In genomic region chr3:114707225-114707860, GRCh38 we compare ENCODE assay signal across 25 cellular contexts.
A peak's percentile ranks its signal among the peaks of the same experiment; 100 is the strongest.
DNase-seq lines count a peak whose midpoint lies in the region; ATAC-seq, FAIRE-seq and TF ChIP-seq lines count a peak whose summit lies in the region.
"Had no signal": no experiment of that assay in that cellular context is flagged by ENCODE, and none has a peak within 500 bp of the region (broad histone marks: within the 10 kb centered on the region; RNA-seq: fewer than 3 reads in every experiment).

No MANE protein-coding gene starts in this region.

- H3K4me3 Mint-ChIP-seq in MCF 10A (ENCODE audit: unreplicated experiment), result no peak overlapping the region
- H3K4me3 Mint-ChIP-seq in type B pancreatic cell, result no peak overlapping the region
- H3K4me3 Mint-ChIP-seq in WTC11, result no peak overlapping the region
- H3K4me3 Mint-ChIP-seq: activated CD4-positive, alpha-beta T cell treated with anti-CD3 and anti-CD28 coated beads, Interleukin-2, amount 10 ng/mL, durations not matched to agents 24 days and 14 days; nephron had no signal

- H3K4me2 ChIP-seq in mammary epithelial cell (ENCODE audit: insufficient read depth, low read depth, low read length) (no peak overlapping the region), HepG2 (ENCODE audit: low read depth, low read length) (peak overlapping the region; percentile 81)
- H3K4me2 ChIP-seq: KMS-11 had no signal

- CTCF ChIA-PET in MCF 10A (lab: Yijun Ruan, JAX) (no interaction called here), mammary epithelial cell (lab: Charles Lee; ENCODE audit: low non-redundant PET) (interaction anchor here (0.5 kb wide), 1 partner anchor 568 kb away, joined by 4 read pairs; no protein-coding TSS in a partner anchor), HepG2 (lab: Yijun Ruan, JAX; ENCODE audit: low intra/inter-chr PET ratio, low total read pairs) (no interaction called here), WTC11 (lab: Charles Lee) (no interaction called here)

- H3K9ac ChIP-seq in mammary epithelial cell (ENCODE audit: insufficient read depth, low read length) (peak overlapping the region; percentile 76), HepG2 (ENCODE audit: insufficient read depth, low read depth, low read length) (peak overlapping the region; percentile 53)
- H3K9ac ChIP-seq: GM23248, KMS-11 had no signal

- no peak overlapping the region for H3K27ac ChIP-seq in breast epithelium
- peak overlapping the region; percentile 91 for H3K27ac ChIP-seq in mammary epithelial cell (ENCODE audit: insufficient read depth, low read depth, low read length)
- H3K27ac ChIP-seq in HepG2 (ENCODE audit: extremely low read length, insufficient read depth, low read length), result peak overlapping the region; percentile 67
- H3K27ac ChIP-seq: cardiac muscle cell, colonic mucosa, KMS-11, testis, uterus, VCaP had no signal

- no peak for TF ChIP-seq POLR2A in breast epithelium (IDR thresholded peaks at IDR 0.05)
- TF ChIP-seq POLR2A in HepG2 (IDR thresholded peaks at IDR 0.05; ENCODE audit: insufficient read depth in 1 of 2, low read depth in 2 of 2, low read length in 2 of 2), result no peak

- TF ChIP-seq RAD21 in HepG2 (CRISPR knock-in tag; IDR thresholded peaks at IDR 0.05), result no peak

- no peaks in the 10 kb centered on the region for H3K27me3 Mint-ChIP-seq in MCF 10A (ENCODE audit: insufficient read depth, unreplicated experiment)
- H3K27me3 Mint-ChIP-seq in type B pancreatic cell, result no peaks in the 10 kb centered on the region
- no peaks in the 10 kb centered on the region for H3K27me3 Mint-ChIP-seq in WTC11 (ENCODE audit: low read depth)
- H3K27me3 Mint-ChIP-seq: activated CD4-positive, alpha-beta T cell treated with anti-CD3 and anti-CD28 coated beads, Interleukin-2, amount 10 ng/mL, durations not matched to agents 24 days and 14 days had no signal

- no peaks in the 10 kb centered on the region for H3K4me1 ChIP-seq in breast epithelium
- H3K4me1 ChIP-seq in mammary epithelial cell (ENCODE audit: insufficient read depth, low read length), result peaks cover 20% of the 10 kb centered on the region
- peaks cover 37% of the 10 kb centered on the region for H3K4me1 ChIP-seq in HepG2 (ENCODE audit: insufficient read depth, low read length)
- H3K4me1 ChIP-seq: colonic mucosa, uterus had no signal

- WGBS in mammary epithelial cell (ENCODE audit: low coverage, missing lambda C conversion rate), result 100% methylated on average over 5 of the region's 5 CpGs
- 16% methylated on average over 5 of the region's 5 CpGs for whole genome bisulfite sequencing in HepG2 (ENCODE audit: low lambda C conversion rate)

- intact Hi-C loops in MCF 10A (cut with micrococcal nuclease), result loop anchor here (5.0 kb wide), 1 partner anchor 210 kb away; no protein-coding TSS in a partner anchor
- intact Hi-C loops in breast epithelium (cut with DNase I; ENCODE audit: low total_unique reads), result no loop called here
- intact Hi-C loops in mammary epithelial cell (cut with micrococcal nuclease), result loop anchor here (5.0 kb wide), 1 partner anchor 260 kb away; no protein-coding TSS in a partner anchor
- intact Hi-C loops in HepG2 (cut with micrococcal nuclease; ENCODE audit: unreplicated experiment), result loop anchor here (2.0 to 10.0 kb wide), 3 partner anchors 37 to 183 kb away; no protein-coding TSS in a partner anchor

- TF ChIP-seq CTCF in MCF 10A (IDR thresholded peaks at IDR 0.05; ENCODE audit: unreplicated experiment), result no peak
- TF ChIP-seq CTCF in breast epithelium (IDR thresholded peaks at IDR 0.05), result no peak
- TF ChIP-seq CTCF in mammary epithelial cell (conservative IDR thresholded peaks at IDR 0.05 in 1 of 2, IDR thresholded peaks at IDR 0.05 in 1 of 2; ENCODE audit: extremely low read depth in 1 of 2, insufficient read depth in 1 of 2, low read depth in 1 of 2, low read length in 2 of 2), result no peak
- TF ChIP-seq CTCF in HepG2 (CRISPR knock-in tag; IDR thresholded peaks at IDR 0.05), result peak; percentile 42
- no peak for TF ChIP-seq CTCF in type B pancreatic cell (conservative IDR thresholded peaks at IDR 0.05)
- TF ChIP-seq CTCF in WTC11 (IDR thresholded peaks at IDR 0.05), result no peak

- H3K9me3 ChIP-seq in breast epithelium, result no peaks in the 10 kb centered on the region
- H3K9me3 ChIP-seq in mammary epithelial cell (replicated peaks; ENCODE audit: insufficient read depth, low read length), result no peaks in the 10 kb centered on the region
- no peaks in the 10 kb centered on the region for H3K9me3 ChIP-seq in HepG2 (ENCODE audit: low read length)
- H3K9me3 ChIP-seq: colonic mucosa, testis, uterus had no signal

- no TSS peak for BruUV-seq in MCF 10A (replicated peaks; lab: Mats Ljungman, UMichigan)
- no TSS peak for BruUV-seq in mammary epithelial cell (replicated peaks; lab: Mats Ljungman, UMichigan)
- TSS peak; percentile 97 for BruUV-seq in HepG2 (replicated peaks; lab: Mats Ljungman, UMichigan)

- in situ Hi-C loops in mammary epithelial cell (cut with MboI; ENCODE audit: low sequenced_read_pairs in 2 of 2), result no loop called here
- in situ Hi-C loops in HepG2 (cut with HindIII; ENCODE audit: extremely low pct_ligation_motif_present, low pct_unique_long_range_greater_than_20kb), result no loop called here

- peak; percentile 84 for ATAC-seq in HepG2
- ATAC-seq in WTC11, result no peak

- H3K27me3 ChIP-seq in breast epithelium (no peaks in the 10 kb centered on the region), mammary epithelial cell (ENCODE audit: insufficient read depth, low read length) (no peaks in the 10 kb centered on the region), HepG2 (ENCODE audit: control insufficient read depth in 1 of 2, insufficient read depth in 2 of 2, low read length in 2 of 2) (no peaks in the 10 kb centered on the region)
- H3K27me3 ChIP-seq: cardiac muscle cell, colonic mucosa, testis, uterus had no signal

- TF ChIP-seq EP300 in HepG2 (IDR thresholded peaks at IDR 0.05; ENCODE audit: low read depth in 2 of 2, low read length in 2 of 2), result no peak
- no peak for TF ChIP-seq EP300 in HepG2 (CRISPR knock-in tag; IDR thresholded peaks at IDR 0.05; ENCODE audit: borderline replicate concordance)

- H3K9me3 Mint-ChIP-seq in MCF 10A (ENCODE audit: unreplicated experiment) (no peaks in the 10 kb centered on the region), type B pancreatic cell (no peaks in the 10 kb centered on the region), WTC11 (no peaks in the 10 kb centered on the region)
- H3K9me3 Mint-ChIP-seq: activated CD4-positive, alpha-beta T cell treated with anti-CD3 and anti-CD28 coated beads, Interleukin-2, amount 10 ng/mL, durations not matched to agents 24 days and 14 days; activated naive CD4-positive, alpha-beta T cell treated with anti-CD3 and anti-CD28 coated beads, Interleukin-2, amount 50 U/mL, for 72 hours; nephron had no signal

- H3K4me3 ChIP-seq in breast epithelium (no peak overlapping the region), mammary epithelial cell (replicated peaks in 1 of 3; ENCODE audit: insufficient read depth in 1 of 3, low read depth in 2 of 3, low read length in 3 of 3) (no peak overlapping the region), HepG2 (replicated peaks in 1 of 3; ENCODE audit: insufficient read depth in 1 of 3, low read depth in 2 of 3, low read length in 3 of 3) (peak overlapping the region; percentile 26 to 49 (median 41); a peak in 5 of 6 replicates)
- H3K4me3 ChIP-seq: cardiac muscle cell, colonic mucosa, GM23248, testis, uterus had no signal

- H4K20me1 ChIP-seq in mammary epithelial cell (ENCODE audit: insufficient read depth, low read length) (no peaks in the 10 kb centered on the region), HepG2 (ENCODE audit: insufficient read depth, low read length) (no peaks in the 10 kb centered on the region)

- peak; percentile 64 for FAIRE-seq in HepG2 (lab: Jason Lieb, UNC)
- FAIRE-seq: GM18507, kidney had no signal

- no peak for DNase-seq in MCF 10A (ENCODE audit: unreplicated experiment)
- no peak for DNase-seq in breast epithelium (ENCODE audit: low spot score in 2 of 2)
- peak; percentile 35 for DNase-seq in mammary epithelial cell
- DNase-seq in HepG2 (ENCODE audit: low spot score), result peak; percentile 63
- no peak for DNase-seq in type B pancreatic cell (ENCODE audit: extremely low spot score, unreplicated experiment)
- no peak for DNase-seq in midbrain (lab: John Stamatoyannopoulos, UW)
- DNase-seq in WTC11 (ENCODE audit: low spot score), result no peak
- no peak for DNase-seq in DMS 273 treated with DMSO at 0.1 percent for 48 hours (lab: John Stamatoyannopoulos, UW)
- DNase-seq: activated T-cell treated with anti-CD3 and anti-CD28 coated beads for 4 hours; effector CD8-positive, alpha-beta T cell; kidney; NCI-H2227 treated with DMSO at 0.1 percent for 48 hours; NCI-H526 treated with DMSO at 0.1 percent for 48 hours; SIG-M5; testis had no signal

- H3K36me3 Mint-ChIP-seq in MCF 10A (ENCODE audit: insufficient read depth, unreplicated experiment) (peaks cover 9% of the 10 kb centered on the region), type B pancreatic cell (no peaks in the 10 kb centered on the region), WTC11 (no peaks in the 10 kb centered on the region)
- H3K36me3 Mint-ChIP-seq: activated naive CD4-positive, alpha-beta T cell treated with anti-CD3 and anti-CD28 coated beads, Interleukin-2, amount 50 U/mL, for 72 hours had no signal

- dilution Hi-C loops in mammary epithelial cell (cut with HindIII; ENCODE audit: low sequenced_read_pairs), result no loop called here

- H2AFZ ChIP-seq in mammary epithelial cell (ENCODE audit: low read depth, low read length) (no peak overlapping the region), HepG2 (ENCODE audit: low read length) (no peak overlapping the region)
- H2AFZ ChIP-seq: GM23248 had no signal

- H3K27ac Mint-ChIP-seq in MCF 10A (ENCODE audit: low read depth, unreplicated experiment) (peak overlapping the region; percentile 8), type B pancreatic cell (peak overlapping the region; percentile 81), WTC11 (no peak overlapping the region)
- H3K27ac Mint-ChIP-seq: activated CD4-positive, alpha-beta T cell treated with anti-CD3 and anti-CD28 coated beads, Interleukin-2, amount 10 ng/mL, durations not matched to agents 24 days and 14 days; activated naive CD4-positive, alpha-beta T cell treated with anti-CD3 and anti-CD28 coated beads, Interleukin-2, amount 50 U/mL, for 72 hours had no signal

- H3K79me2 ChIP-seq in mammary epithelial cell (ENCODE audit: insufficient read depth, low read length) (no peaks in the 10 kb centered on the region), HepG2 (ENCODE audit: insufficient read depth, low read length) (no peaks in the 10 kb centered on the region)

- POLR2A ChIA-PET in MCF 10A (lab: Yijun Ruan, JAX) (no interaction called here), HepG2 (lab: Yijun Ruan, JAX) (interaction anchor here (1.0 to 1.2 kb wide), 2 partner anchors 12 to 28 kb away, joined by 3 read pairs; no protein-coding TSS in a partner anchor), WTC11 (lab: Charles Lee) (no interaction called here)

- H3K36me3 ChIP-seq in breast epithelium (no peaks in the 10 kb centered on the region), mammary epithelial cell (ENCODE audit: insufficient read depth, low read length) (no peaks in the 10 kb centered on the region), HepG2 (replicated peaks in 1 of 2; ENCODE audit: control insufficient read depth in 1 of 2, insufficient read depth in 2 of 2, low read length in 2 of 2) (no peaks in the 10 kb centered on the region)
- H3K36me3 ChIP-seq: cardiac muscle cell, colonic mucosa, uterus had no signal

- H3K4me1 Mint-ChIP-seq in MCF 10A (ENCODE audit: insufficient read depth, unreplicated experiment), result peaks cover 28% of the 10 kb centered on the region
- H3K4me1 Mint-ChIP-seq in type B pancreatic cell (ENCODE audit: unreplicated experiment), result peaks cover 28% of the 10 kb centered on the region
- peaks cover 22% of the 10 kb centered on the region for H3K4me1 Mint-ChIP-seq in WTC11

Comparison
In these comparisons a context has a peak if more than half of its experiments do, and no peak if none do; other contexts are left out.
1. DNase-seq: peak in mammary epithelial cell (single experiment) and HepG2 (single experiment); none in MCF 10A (single experiment), breast epithelium (0 of 2), type B pancreatic cell (single experiment), midbrain (single experiment), WTC11 (single experiment) and DMS 273 treated with DMSO at 0.1 percent for 48 hours (single experiment).
2. H3K27ac ChIP-seq: peak in mammary epithelial cell (single experiment) and HepG2 (single experiment); none in breast epithelium (0 of 2).
3. H3K4me3 ChIP-seq: peak in HepG2 (3 of 3); none in breast epithelium (0 of 3) and mammary epithelial cell (0 of 3).